30 cellular contexts compared by ENCODE assay signal in the genomic region with DNA sequence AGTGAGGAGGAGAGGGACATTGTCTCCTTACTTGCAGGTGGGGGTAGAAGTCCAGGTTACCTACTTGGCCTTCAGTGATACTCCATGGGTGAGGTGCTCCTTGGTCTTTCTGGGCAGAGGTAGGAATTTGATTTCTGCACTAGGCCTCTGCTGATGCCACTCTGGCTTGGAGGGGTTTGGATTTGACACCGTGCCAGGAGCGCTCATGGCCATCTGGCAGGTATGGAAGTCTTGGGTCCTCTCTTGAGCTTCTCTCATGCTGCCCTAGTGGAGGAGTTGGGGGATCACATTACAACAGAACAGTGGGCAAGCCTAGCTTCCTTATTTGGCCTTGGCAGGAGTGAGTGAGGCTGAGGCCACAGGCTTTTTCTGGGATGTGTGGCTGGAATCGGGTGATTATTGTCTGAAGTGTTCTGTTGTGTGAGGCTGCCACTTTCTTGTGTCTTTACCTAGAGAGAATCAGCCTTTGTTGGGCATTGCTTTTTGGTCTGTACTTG.
A peak's percentile ranks its signal among the peaks of the same experiment; 100 is the strongest.
DNase-seq lines count a peak whose midpoint lies in the region; ATAC-seq and TF ChIP-seq lines count a peak whose summit lies in the region.
"Had no signal": no experiment of that assay in that cellular context is flagged by ENCODE, and none has a peak within 500 bp of the region (broad histone marks: within the 10 kb centered on the region; RNA-seq: fewer than 3 reads in every experiment).

No MANE protein-coding gene starts in this region.

- H3K27me3 ChIP-seq in esophagus muscularis mucosa: no peaks in the 10 kb centered on the region
- H3K27me3 ChIP-seq in right lobe of liver: no peaks in the 10 kb centered on the region
- no peaks in the 10 kb centered on the region for H3K27me3 ChIP-seq in psoas muscle (ENCODE audit: insufficient read depth in 3 of 3, low read length in 2 of 3)
- H3K27me3 ChIP-seq: MG63, neutrophil, sigmoid colon, stomach, uterus had no signal

- H3K4me1 ChIP-seq in esophagus muscularis mucosa (no peaks in the 10 kb centered on the region), right lobe of liver (no peaks in the 10 kb centered on the region), psoas muscle (no peaks in the 10 kb centered on the region)
- H3K4me1 ChIP-seq: stomach, uterus had no signal

- WGBS in esophagus muscularis mucosa: 100% methylated on average over 1 of the region's 3 CpGs
- WGBS in right lobe of liver (ENCODE audit: insufficient coverage, low coverage, low lambda C conversion rate, missing lambda C conversion rate): 24% methylated on average over 2 of the region's 3 CpGs
- 74 to 78% (median 76%) methylated on average over 3 of the region's 3 CpGs for WGBS in psoas muscle, 3 donors

- ATAC-seq in HG03025 (IDR thresholded peaks at IDR 0.05; ENCODE audit: low FRiP score, unreplicated experiment): no peak
- ATAC-seq in right lobe of liver: no peak
- no peak for ATAC-seq in psoas muscle
- ATAC-seq: GM12878, HCT116, Panc1 had no signal

- intact Hi-C loops in esophagus muscularis mucosa (cut with DNase I): no loop called here
- intact Hi-C loops in right lobe of liver (cut with DNase I): no loop called here
- intact Hi-C loops in psoas muscle (cut with DNase I): no loop called here

- no peaks in the 10 kb centered on the region for H3K36me3 ChIP-seq in esophagus muscularis mucosa
- no peaks in the 10 kb centered on the region for H3K36me3 ChIP-seq in right lobe of liver
- no peaks in the 10 kb centered on the region for H3K36me3 ChIP-seq in psoas muscle (ENCODE audit: insufficient read depth in 1 of 2, low read depth in 1 of 2)
- H3K36me3 ChIP-seq: MG63, neutrophil, sigmoid colon, stomach, uterus had no signal

- DNase-seq in NCI-H1092 treated with DMSO at 0.1 percent for 48 hours (lab: John Stamatoyannopoulos, UW): peak; percentile 17
- DNase-seq in NCI-H1092 (lab: John Stamatoyannopoulos, UW): no peak
- DNase-seq in NCI-H2029 (lab: John Stamatoyannopoulos, UW): peak; percentile 64
- peak; percentile 80 for DNase-seq in NCI-H510A (lab: John Stamatoyannopoulos, UW)
- peak; percentile 90 for DNase-seq in esophagus muscularis mucosa (ENCODE audit: extremely low spot score)
- DNase-seq in right lobe of liver: no peak
- no peak for DNase-seq in psoas muscle
- DNase-seq: activated CD4-positive, alpha-beta T cell treated with anti-CD3 and anti-CD28 coated beads, Interleukin-2, amount 50 U/mL, for 48 hours; activated CD4-positive, CD25-positive, alpha-beta regulatory T cell treated with anti-CD3 and anti-CD28 coated beads, Interleukin-2, amount 50 U/mL, for 72 hours; activated CD8-positive, alpha-beta memory T cell treated with anti-CD3 and anti-CD28 coated beads, Interleukin-2, amount 50 U/mL, for 48 hours; activated naive CD4-positive, alpha-beta T cell treated with anti-CD3 and anti-CD28 coated beads for 36 hours; caudate nucleus; cortex of kidney; MG63; midbrain; naive B cell; NCI-H1436 treated with DMSO at 0.1 percent for 48 hours; SHP77; sigmoid colon; stimulated activated CD4-positive, alpha-beta T cell treated with anti-CD3 and anti-CD28 coated beads, Interleukin-12 subunit alpha, Interleukin-12 subunit beta, amount 100 ng/mL, for 4 hours; stimulated activated CD4-positive, alpha-beta T cell treated with anti-CD3 and anti-CD28 coated beads, Interleukin-2, amount 100 ng/mL, for 48 hours; stomach; T-helper 2 cell; uterus had no signal

- TF ChIP-seq POLR2A in esophagus muscularis mucosa (IDR thresholded peaks at IDR 0.05; ENCODE audit: low read depth) (no peak), right lobe of liver (IDR thresholded peaks at IDR 0.05) (no peak)

- no peak for TF ChIP-seq EP300 in esophagus muscularis mucosa (IDR thresholded peaks at IDR 0.05)

- no peaks in the 10 kb centered on the region for H3K9me3 ChIP-seq in esophagus muscularis mucosa
- no peaks in the 10 kb centered on the region for H3K9me3 ChIP-seq in right lobe of liver
- no peaks in the 10 kb centered on the region for H3K9me3 ChIP-seq in psoas muscle
- H3K9me3 ChIP-seq: MG63, neutrophil, uterus had no signal

- H3K27ac ChIP-seq in esophagus muscularis mucosa (replicated peaks in 1 of 4) (no peak overlapping the region), right lobe of liver (no peak overlapping the region), psoas muscle (no peak overlapping the region)
- H3K27ac ChIP-seq: KMS-11, neutrophil, sigmoid colon, stomach, uterus had no signal

- TF ChIP-seq CTCF in esophagus muscularis mucosa (IDR thresholded peaks at IDR 0.05) (no peak), right lobe of liver (IDR thresholded peaks at IDR 0.05) (no peak), psoas muscle (IDR thresholded peaks at IDR 0.05) (no peak)

- H3K4me3 ChIP-seq in esophagus muscularis mucosa (no peak overlapping the region), right lobe of liver (no peak overlapping the region), psoas muscle (no peak overlapping the region)
- H3K4me3 ChIP-seq: GM12878, MG63, sigmoid colon, stomach, uterus had no signal

Comparison
In these comparisons a context has a peak if more than half of its experiments do, and no peak if none do; other contexts are left out.
1. DNase-seq: peak in NCI-H1092 treated with DMSO at 0.1 percent for 48 hours (single experiment), NCI-H2029 (single experiment), NCI-H510A (single experiment) and esophagus muscularis mucosa (single experiment); none in NCI-H1092 (single experiment), right lobe of liver (0 of 3) and psoas muscle (0 of 2).